7 cellular contexts compared by ENCODE assay signal in genomic region chr1:83345375-83345774, GRCh38.
DNase-seq lines count a peak whose midpoint lies in the region; TF ChIP-seq lines count a peak whose summit lies in the region.
"Not testable (repeated sequence)": the region's sequence is repeated elsewhere in the genome, so short reads cannot be mapped to it uniquely, and the experiment has no call there.

No MANE protein-coding gene starts in this region.

- DNase-seq in GM23248 (peak; percentile 3), OCI-M1 (lab: John Stamatoyannopoulos, UW) (peak; percentile 7), adipocyte (ENCODE audit: low read depth) (peak; percentile 27), epithelial cell of esophagus (ENCODE audit: low read depth) (peak; percentile 1), fibroblast of the aortic adventitia (ENCODE audit: low read depth) (peak; percentile 0), kidney glomerular epithelial cell (lab: John Stamatoyannopoulos, UW) (peak; percentile 37), skeletal muscle cell (ENCODE audit: low read depth) (peak; percentile 22)

- H3F3A ChIP-seq in GM23248 (ENCODE audit: insufficient read depth), result not testable (repeated sequence)

- H3K79me2 ChIP-seq in GM23248 (ENCODE audit: insufficient read depth), result not testable (repeated sequence)

- not testable (repeated sequence) for H3K4me3 ChIP-seq in GM23248; adipocyte (ENCODE audit: low read length); epithelial cell of esophagus (ENCODE audit: low read length); fibroblast of the aortic adventitia (ENCODE audit: low read depth, low read length); skeletal muscle cell (ENCODE audit: low read depth, low read length)

- H3K9ac ChIP-seq in GM23248; adipocyte (ENCODE audit: low read length): not testable (repeated sequence)

- not testable (repeated sequence) for H3K27ac ChIP-seq in GM23248

- H3K36me3 ChIP-seq in GM23248 (ENCODE audit: low read depth); adipocyte (ENCODE audit: control insufficient read depth, insufficient read depth, low read length, severe bottlenecking): not testable (repeated sequence)

- not testable (repeated sequence) for H2AFZ ChIP-seq in GM23248

- not testable (repeated sequence) for H3K27me3 ChIP-seq in GM23248 (replicated peaks; ENCODE audit: insufficient read depth); adipocyte (replicated peaks; ENCODE audit: control insufficient read depth, insufficient read depth, low read length)

- TF ChIP-seq CTCF in epithelial cell of esophagus (IDR thresholded peaks at IDR 0.05; ENCODE audit: insufficient read depth, low read depth, low read length, missing control alignments); fibroblast of the aortic adventitia (IDR thresholded peaks at IDR 0.05; ENCODE audit: insufficient read depth, low read length): not testable (repeated sequence)

- H3K9me3 ChIP-seq in GM23248 (ENCODE audit: low read depth); adipocyte (ENCODE audit: control insufficient read depth, low read length): not testable (repeated sequence)

- not testable (repeated sequence) for H3K4me2 ChIP-seq in GM23248 (ENCODE audit: unreplicated experiment)

- H4K20me1 ChIP-seq in GM23248 (ENCODE audit: insufficient read depth), result not testable (repeated sequence)

- H3K9me2 ChIP-seq in GM23248 (ENCODE audit: insufficient read depth), result not testable (repeated sequence)

- WGBS in GM23248 (ENCODE audit: low coverage in 1 of 2, low lambda C conversion rate in 2 of 2, missing lambda C conversion rate in 2 of 2), 2 experiments, result 43 to 49% methylated on average over 3 of the region's 3 CpGs

- H3K4me1 ChIP-seq in GM23248 (ENCODE audit: insufficient read depth); adipocyte (ENCODE audit: control insufficient read depth, insufficient read depth, low read length): not testable (repeated sequence)

- in situ Hi-C loops in GM23248 (cut with MboI), result not testable (repeated sequence)
